Comparison of ENCODE assay signal across 7 cellular contexts in the genomic region with DNA sequence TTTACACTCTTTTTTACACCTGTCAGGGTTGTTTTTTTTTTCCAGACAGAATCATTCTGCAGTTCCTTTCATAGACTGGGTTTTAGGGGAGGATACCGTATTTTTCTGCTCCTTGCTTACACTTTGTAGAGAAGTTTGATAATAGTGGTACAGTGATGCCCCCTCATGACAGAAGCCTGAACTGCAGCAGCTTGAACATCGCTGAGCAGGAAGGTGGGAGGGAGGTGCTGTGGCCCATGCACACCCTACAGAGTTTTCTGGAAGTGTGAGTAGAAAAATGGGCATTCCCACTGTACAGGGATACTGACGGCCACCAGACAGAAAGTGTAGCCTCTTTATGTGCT. TPM values are rescaled to one million over a fixed set of nuclear protein-coding genes. Genes with fewer than 3 reads are reported as not detected.
DNase-seq lines count a peak whose midpoint lies in the region; ATAC-seq, FAIRE-seq and TF ChIP-seq lines count a peak whose summit lies in the region.

No MANE protein-coding gene starts in this region.

- TF ChIP-seq CTCF in astrocyte of the spinal cord (IDR thresholded peaks at IDR 0.05; ENCODE audit: low read depth, low read length): peak; percentile 82

- DNase-seq in GM12891 (ENCODE audit: insufficient read length, low spot score) (no peak), NCI-H1105 (lab: John Stamatoyannopoulos, UW) (peak; percentile 64), T1000 (lab: John Stamatoyannopoulos, UW) (peak; percentile 28), astrocyte of the spinal cord (ENCODE audit: low read depth, low spot score) (peak; percentile 73), iPS-NIHi7 (ENCODE audit: extremely low spot score) (peak; percentile 80)
- DNase-seq in stimulated activated CD4-positive, alpha-beta T cell treated with anti-CD3 and anti-CD28 coated beads, Interleukin-12 subunit alpha, Interleukin-12 subunit beta, amount 100 ng/mL, for 4 hours: peak; percentile 68

- in situ Hi-C loops in astrocyte of the spinal cord (cut with HindIII; ENCODE audit: low sequenced_read_pairs): no loop called here

- FAIRE-seq in GM12891 (lab: Jason Lieb, UNC): peak; percentile 77

- H3K4me3 ChIP-seq in astrocyte of the spinal cord (ENCODE audit: low read depth, low read length): no peak overlapping the region

- TF ChIP-seq POLR2A in GM12891 (IDR thresholded peaks at IDR 0.05; ENCODE audit: low read depth, low read length): no peak

- peak; percentile 95 for ATAC-seq in HG02610 (IDR thresholded peaks at IDR 0.05; ENCODE audit: unreplicated experiment)

TF ChIP-seq in GM12891, 5 proteins besides CTCF, POLR2A, EP300 and RAD21:
- TF ChIP-seq POLR2AphosphoS5 (IDR thresholded peaks at IDR 0.05; ENCODE audit: low read depth, low read length) (no peak), PAX5 (IDR thresholded peaks at IDR 0.05; ENCODE audit: insufficient read depth, low read length, severe bottlenecking) (no peak), TAF1 (IDR thresholded peaks at IDR 0.05; ENCODE audit: low read depth, low read length) (no peak), SPI1 (IDR thresholded peaks at IDR 0.05; ENCODE audit: low read depth, low read length) (no peak), POU2F2 (IDR thresholded peaks at IDR 0.05; ENCODE audit: low read depth, low read length) (no peak)

RNA-seq across cellular contexts. Expression of a gene that starts 54.5 kb away (rescaled TPM):
- polyA plus RNA-seq in GM12891 (2012; ENCODE audit: low read depth, missing spikeins): 0.39 TPM
